8 cellular contexts compared by ENCODE assay signal in the genomic region with DNA sequence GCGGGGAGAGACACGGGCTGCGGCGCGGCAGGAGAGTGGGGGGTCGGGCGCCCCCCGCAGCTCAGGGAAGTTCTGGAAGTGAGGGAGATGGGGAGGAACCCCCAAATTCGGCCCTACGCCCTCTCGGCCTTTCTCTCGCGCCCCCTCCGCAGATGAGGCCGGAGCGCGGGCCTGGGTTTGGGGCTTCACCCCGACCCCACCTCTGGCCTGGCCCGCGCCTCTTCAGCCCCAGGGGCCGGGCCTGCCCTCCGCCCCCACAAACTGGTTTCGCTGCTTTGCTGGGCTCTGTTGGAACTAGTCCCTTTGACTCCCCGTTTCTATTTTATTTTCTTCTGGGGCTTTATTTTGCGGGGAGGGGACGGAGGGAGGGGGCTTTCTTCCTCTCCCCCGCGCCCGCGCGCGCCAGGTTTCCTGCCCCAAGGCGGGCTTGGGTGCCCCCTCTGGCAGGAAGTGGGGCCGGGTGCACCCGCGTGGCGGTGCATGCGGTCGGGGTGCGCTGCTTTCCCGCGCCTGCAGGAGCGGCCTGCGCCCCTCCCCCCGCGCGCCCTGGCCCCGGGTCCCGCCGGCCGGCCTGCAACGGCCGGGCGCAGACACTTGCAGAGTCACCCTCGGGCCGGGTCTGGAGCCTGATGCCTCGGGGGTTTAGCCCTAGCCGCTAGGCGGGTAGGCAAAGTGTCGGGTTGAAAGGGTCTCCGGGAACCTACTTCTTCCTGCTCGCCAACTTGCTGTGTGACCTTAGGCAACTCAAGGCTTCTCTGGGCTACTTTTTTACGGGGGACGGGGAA. TPM values are rescaled to one million over a fixed set of nuclear protein-coding genes. Genes with fewer than 3 reads are reported as not detected.
DNase-seq lines count a peak whose midpoint lies in the region; ATAC-seq and TF ChIP-seq lines count a peak whose summit lies in the region.

No MANE protein-coding gene starts in this region.

- peak overlapping the region; percentile 45 for H3K18ac ChIP-seq in trophoblast cell (ENCODE audit: low read length)

- peak overlapping the region; percentile 81 for H2BK120ac ChIP-seq in trophoblast cell (ENCODE audit: insufficient read depth, low read length, poor library complexity)

- H4K12ac ChIP-seq in trophoblast cell (ENCODE audit: low read depth, low read length): peak overlapping the region; percentile 10

- H3K27ac ChIP-seq in DND-41 (ENCODE audit: low read length) (peak overlapping the region; percentile 87), trophoblast cell (ENCODE audit: low read depth, low read length) (peak overlapping the region; percentile 72)

- peak overlapping the region; percentile 88 for H3K14ac ChIP-seq in trophoblast cell (ENCODE audit: low read length)

- peak; percentile 64 for TF ChIP-seq CTCF in DND-41 (IDR thresholded peaks at IDR 0.05; ENCODE audit: borderline replicate concordance, extremely low read depth, low read length, poor library complexity, severe bottlenecking)

- peak; percentile 87 for DNase-seq in DND-41
- DNase-seq in RPMI7951 (ENCODE audit: low read depth): peak; percentile 49
- peak; percentile 68 for DNase-seq in activated gamma-delta T cell treated with Interleukin-2 at 50 U/mL for 16 hours
- DNase-seq in head of caudate nucleus: peak in 37 of 42 donors; percentile 19 to 80 (median 61)
- peak; percentile 43 to 51 for DNase-seq in trophoblast cell
- DNase-seq in amniotic stem cell (lab: John Stamatoyannopoulos, UW): no peak

- ATAC-seq in DND-41 (ENCODE audit: insufficient read depth, low read depth): peak; percentile 58
- peak; percentile 22 for ATAC-seq in HG02759 (IDR thresholded peaks at IDR 0.05; ENCODE audit: unreplicated experiment)
- ATAC-seq in HG02884 (IDR thresholded peaks at IDR 0.05; ENCODE audit: unreplicated experiment): no peak

- H2BK12ac ChIP-seq in trophoblast cell (ENCODE audit: low read length): no peak overlapping the region

- H2AFZ ChIP-seq in DND-41 (ENCODE audit: low read depth, low read length): peak overlapping the region; percentile 73
- peak overlapping the region; percentile 32 for H2AFZ ChIP-seq in trophoblast cell (ENCODE audit: insufficient read depth, low read length, poor library complexity)

- peaks cover 49% of the 10 kb centered on the region for H3K36me3 ChIP-seq in DND-41 (ENCODE audit: insufficient read depth, low read length)
- H3K36me3 ChIP-seq in trophoblast cell (ENCODE audit: control insufficient read depth in 1 of 2, insufficient read depth in 2 of 2, low read length in 2 of 2): peaks cover 26 to 30% of the 10 kb centered on the region in 2 experiments

- peak overlapping the region; percentile 87 for H3K4ac ChIP-seq in trophoblast cell (ENCODE audit: low read depth, low read length)

- peaks cover 36% of the 10 kb centered on the region for H4K20me1 ChIP-seq in DND-41 (ENCODE audit: insufficient read depth, low read length)

- peaks cover 59% of the 10 kb centered on the region for H3K79me2 ChIP-seq in DND-41 (ENCODE audit: insufficient read depth, low read length)
- peaks cover 21% of the 10 kb centered on the region for H3K79me2 ChIP-seq in trophoblast cell (ENCODE audit: control insufficient read depth, insufficient read depth, low read length, poor library complexity)

- H3K27me3 ChIP-seq in DND-41 (ENCODE audit: insufficient read depth, low read length, poor library complexity) (no peaks in the 10 kb centered on the region), trophoblast cell (ENCODE audit: insufficient read depth, low read length) (no peaks in the 10 kb centered on the region)

- intact Hi-C loops in head of caudate nucleus (cut with DNase I): no loop called here

- peaks cover 33% of the 10 kb centered on the region for H3K79me1 ChIP-seq in trophoblast cell (ENCODE audit: low read length)

- H3K4me3 ChIP-seq in DND-41 (ENCODE audit: low read depth in 1 of 2, low read length in 2 of 2): peak overlapping the region; percentile 72 to 99
- H3K4me3 ChIP-seq in trophoblast cell (ENCODE audit: low read depth, low read length): peak overlapping the region; percentile 85

- peak overlapping the region; percentile 100 for H3K9ac ChIP-seq in DND-41 (ENCODE audit: low read depth, low read length)
- H3K9ac ChIP-seq in trophoblast cell (ENCODE audit: low read length): peak overlapping the region; percentile 73

- H2AK5ac ChIP-seq in trophoblast cell (ENCODE audit: low read length): peak overlapping the region; percentile 52

- H3K4me1 ChIP-seq in DND-41 (ENCODE audit: insufficient read depth, low read length) (peaks cover 41% of the 10 kb centered on the region), trophoblast cell (ENCODE audit: control insufficient read depth in 1 of 2, insufficient read depth in 2 of 2, low read length in 2 of 2) (peaks cover 11 to 27% of the 10 kb centered on the region in 2 experiments)

- peak overlapping the region; percentile 81 for H3K4me2 ChIP-seq in DND-41 (ENCODE audit: insufficient read depth, low read length)
- peak overlapping the region; percentile 88 for H3K4me2 ChIP-seq in trophoblast cell (ENCODE audit: low read length)

- peak overlapping the region; percentile 91 for H4K91ac ChIP-seq in trophoblast cell (ENCODE audit: low read depth, low read length)

- no CpG with 5 or more reads among the region's 64 CpGs for WGBS in trophoblast cell (ENCODE audit: extremely low coverage, insufficient coverage, insufficient read length)

- H4K8ac ChIP-seq in trophoblast cell (ENCODE audit: low read depth, low read length): peak overlapping the region; percentile 85

- H3K9me3 ChIP-seq in DND-41 (ENCODE audit: insufficient read depth, low read length, severe bottlenecking): no peaks in the 10 kb centered on the region
- H3K9me3 ChIP-seq in trophoblast cell (ENCODE audit: insufficient read depth, low read depth, low read length): no peaks in the 10 kb centered on the region

- peak overlapping the region; percentile 80 for H2BK5ac ChIP-seq in trophoblast cell (ENCODE audit: low read depth, low read length, poor library complexity)

- no peak overlapping the region for H3K23ac ChIP-seq in trophoblast cell (ENCODE audit: low read length)

RNA-seq across cellular contexts. Expression of gene HMGA1, which starts 1.2 kb away (rescaled TPM):
- 361 and 398 TPM in 2 replicates for total RNA-seq in RPMI7951 (2014; rRNA removed; shearing (Covaris generic))
- 615 and 629 TPM in 2 replicates for polyA plus RNA-seq in trophoblast cell (2013)

RNA-seq across cellular contexts. Expression of gene SMIM29, which starts 10.9 kb away (rescaled TPM):
- total RNA-seq in RPMI7951 (2014; rRNA removed; shearing (Covaris generic)): 79.9 and 84.0 TPM in 2 replicates
- polyA plus RNA-seq in trophoblast cell (2013): 10.3 and 11.5 TPM in 2 replicates
